In the genomic region with DNA sequence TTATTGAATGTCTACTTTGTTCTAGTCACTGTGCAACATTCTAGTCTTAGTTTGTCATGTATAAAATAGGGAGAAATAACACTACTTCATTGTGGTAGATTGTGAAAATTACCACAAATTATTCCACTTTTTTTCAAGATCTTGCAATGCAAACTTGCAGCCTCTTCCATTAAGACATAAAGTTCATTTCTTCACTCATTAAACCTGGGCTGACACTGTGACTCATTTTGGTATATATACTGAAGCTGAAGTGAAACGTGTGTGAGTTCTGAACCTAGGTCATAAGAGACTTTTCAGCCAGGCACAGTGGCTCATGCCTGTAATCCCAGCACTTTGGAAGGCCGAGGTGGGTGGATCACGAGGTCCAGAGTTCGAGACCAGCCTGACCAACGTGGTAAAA, we compare ENCODE assay signal across 22 cellular contexts.
"Had no signal": no experiment of that assay in that cellular context is flagged by ENCODE, and none has a peak within 500 bp of the region (broad histone marks: within the 10 kb centered on the region; RNA-seq: fewer than 3 reads in every experiment).

No MANE protein-coding gene starts in this region.

- H3K27ac ChIP-seq: HL-60, PC-9, Peyer's patch, SJSA1, SK-N-MC had no signal

- DNase-seq: KBM-7, NCI-H1048, NCI-H1105, NCI-H1417, NCI-H1436 treated with DMSO at 0.1 percent for 48 hours, NCI-H1694, NCI-H1930, NCI-H2081, NCI-H2107, NCI-H226, NCI-H446, NCI-H510A, NCI-H524 treated with DMSO at 0.1 percent for 48 hours, NCI-H69, NCI-H774, PC-9, Peyer's patch, Right ventricle myocardium superior, SIG-M5 had no signal

- H3K4me2 ChIP-seq: PC-9 had no signal

- H2AFZ ChIP-seq: PC-9 had no signal

- H3K4me3 ChIP-seq: PC-9, Peyer's patch, SJSA1, SK-N-MC had no signal

- H3K9me3 ChIP-seq: Peyer's patch, SJSA1 had no signal

- H3K4me1 ChIP-seq: Peyer's patch had no signal

- H3K27me3 ChIP-seq: Peyer's patch, SJSA1 had no signal

- H3K36me3 ChIP-seq: Peyer's patch had no signal
